8 cellular contexts compared by ENCODE assay signal in genomic region chr11:82927264-82927880, GRCh38. TPM values are rescaled to one million over a fixed set of nuclear protein-coding genes. Genes with fewer than 3 reads are reported as not detected.
DNase-seq lines count a peak whose midpoint lies in the region; ATAC-seq, FAIRE-seq and TF ChIP-seq lines count a peak whose summit lies in the region.

No MANE protein-coding gene starts in this region.

- CTCF ChIA-PET in activated naive CD4-positive, alpha-beta T cell treated with anti-CD3 and anti-CD28 coated beads for 36 hours (lab: Charles Lee), result interaction anchor here (0.7 to 2.1 kb wide), 7 partner anchors 11 to 173 kb away, joined by 3 to 10 read pairs (median 3); no protein-coding TSS in a partner anchor
- CTCF ChIA-PET in HepG2 (lab: Yijun Ruan, JAX; ENCODE audit: low intra/inter-chr PET ratio, low total read pairs), result interaction anchor here (1.2 to 1.6 kb wide), 2 partner anchors 60 to 81 kb away, joined by 3 to 6 read pairs; no protein-coding TSS in a partner anchor

- DNase-seq in activated naive CD4-positive, alpha-beta T cell treated with anti-CD3 and anti-CD28 coated beads for 36 hours, result peak; percentile 33
- DNase-seq in activated naive CD4-positive, alpha-beta T cell (lab: John Stamatoyannopoulos, UW), result no peak
- peak; percentile 31 for DNase-seq in GM20000 (ENCODE audit: low spot score)
- peak; percentile 36 for DNase-seq in HS-27A (ENCODE audit: low read depth)
- DNase-seq in bronchial epithelial cell (ENCODE audit: low read depth), result peak; percentile 66
- peak; percentile 43 for DNase-seq in HepG2 (ENCODE audit: low spot score)
- no peak for DNase-seq in ureter (ENCODE audit: low spot score)

- H4K20me1 ChIP-seq in OCI-LY3 (ENCODE audit: insufficient read depth, low read length), result no peaks in the 10 kb centered on the region
- no peaks in the 10 kb centered on the region for H4K20me1 ChIP-seq in HepG2 (ENCODE audit: insufficient read depth, low read length)

- H3K36me3 ChIP-seq in OCI-LY3 (replicated peaks; ENCODE audit: low read depth, low read length) (peaks cover 49% of the 10 kb centered on the region), bronchial epithelial cell (ENCODE audit: control insufficient read depth, insufficient read depth, low read length) (no peaks in the 10 kb centered on the region), HepG2 (replicated peaks in 1 of 2; ENCODE audit: control insufficient read depth in 1 of 2, insufficient read depth in 2 of 2, low read length in 2 of 2) (peaks cover 0 to 13% of the 10 kb centered on the region in 2 experiments; a peak in 2 of 5 replicates)

- H3K9me3 ChIP-seq in OCI-LY3 (ENCODE audit: insufficient read depth, low read length) (no peaks in the 10 kb centered on the region), HepG2 (ENCODE audit: low read length) (no peaks in the 10 kb centered on the region)

- no peak overlapping the region for H3K4me3 ChIP-seq in OCI-LY3 (ENCODE audit: low read length)
- no peak overlapping the region for H3K4me3 ChIP-seq in bronchial epithelial cell (ENCODE audit: low read depth, low read length)
- H3K4me3 ChIP-seq in HepG2 (replicated peaks in 1 of 3; ENCODE audit: insufficient read depth in 1 of 3, low read depth in 2 of 3, low read length in 3 of 3), result no peak overlapping the region

- peaks cover 52% of the 10 kb centered on the region for H3K4me1 ChIP-seq in OCI-LY3 (ENCODE audit: low read length)
- H3K4me1 ChIP-seq in HepG2 (ENCODE audit: insufficient read depth, low read length), result no peaks in the 10 kb centered on the region

- H3K4me1 Mint-ChIP-seq in activated naive CD4-positive, alpha-beta T cell treated with anti-CD3 and anti-CD28 coated beads for 36 hours (ENCODE audit: low read depth), result peaks cover 33% of the 10 kb centered on the region

- H3K27me3 Mint-ChIP-seq in activated naive CD4-positive, alpha-beta T cell treated with anti-CD3 and anti-CD28 coated beads for 36 hours (ENCODE audit: low read depth), result no peaks in the 10 kb centered on the region

- H3K9ac ChIP-seq in OCI-LY3 (ENCODE audit: low read length), result no peak overlapping the region
- H3K9ac ChIP-seq in HepG2 (ENCODE audit: insufficient read depth, low read depth, low read length), result no peak overlapping the region

- ATAC-seq in HepG2, result peak; percentile 81

- POLR2A ChIA-PET in HepG2 (lab: Yijun Ruan, JAX), result no interaction called here

- TF ChIP-seq EP300 in HepG2 (IDR thresholded peaks at IDR 0.05; ENCODE audit: low read depth in 2 of 2, low read length in 2 of 2) (no peak), HepG2 (CRISPR knock-in tag; IDR thresholded peaks at IDR 0.05; ENCODE audit: borderline replicate concordance) (no peak)

- in situ Hi-C loops in HepG2 (cut with HindIII; ENCODE audit: extremely low pct_ligation_motif_present, low pct_unique_long_range_greater_than_20kb), result no loop called here

- TF ChIP-seq CTCF in GM20000 (IDR thresholded peaks at IDR 0.05; ENCODE audit: extremely low read depth, missing control alignments) (peak; percentile 53), OCI-LY3 (IDR thresholded peaks at IDR 0.05; ENCODE audit: low read depth, low read length) (peak; percentile 92), bronchial epithelial cell (IDR thresholded peaks at IDR 0.05; ENCODE audit: insufficient read depth, low read length, severe bottlenecking) (peak; percentile 71), HepG2 (CRISPR knock-in tag; IDR thresholded peaks at IDR 0.05) (peak; percentile 66)

- H3K27ac Mint-ChIP-seq in activated naive CD4-positive, alpha-beta T cell treated with anti-CD3 and anti-CD28 coated beads for 36 hours, result no peak overlapping the region

- peaks cover 51% of the 10 kb centered on the region for H3K36me3 Mint-ChIP-seq in activated naive CD4-positive, alpha-beta T cell treated with anti-CD3 and anti-CD28 coated beads for 36 hours (ENCODE audit: low read depth)

- TF ChIP-seq RAD21 in HepG2 (CRISPR knock-in tag; IDR thresholded peaks at IDR 0.05), result no peak

- BruUV-seq in HepG2 (replicated peaks; lab: Mats Ljungman, UMichigan), result no TSS peak

- H3K4me3 Mint-ChIP-seq in activated naive CD4-positive, alpha-beta T cell treated with anti-CD3 and anti-CD28 coated beads for 36 hours, result no peak overlapping the region

- H3K9me3 Mint-ChIP-seq in activated naive CD4-positive, alpha-beta T cell treated with anti-CD3 and anti-CD28 coated beads for 36 hours, result no peaks in the 10 kb centered on the region

- peak overlapping the region; percentile 26 for H3K27ac ChIP-seq in OCI-LY3 (ENCODE audit: low read length)
- no peak overlapping the region for H3K27ac ChIP-seq in HepG2 (ENCODE audit: extremely low read length, insufficient read depth, low read length)

- H3K27me3 ChIP-seq in OCI-LY3 (ENCODE audit: low read depth, low read length) (no peaks in the 10 kb centered on the region), bronchial epithelial cell (ENCODE audit: control insufficient read depth, insufficient read depth, low read length) (no peaks in the 10 kb centered on the region), HepG2 (ENCODE audit: control insufficient read depth in 1 of 2, insufficient read depth in 2 of 2, low read length in 2 of 2) (no peaks in the 10 kb centered on the region)

- H2AFZ ChIP-seq in OCI-LY3 (ENCODE audit: low read depth, low read length), result no peak overlapping the region
- no peak overlapping the region for H2AFZ ChIP-seq in HepG2 (ENCODE audit: low read length)

- peaks cover 50% of the 10 kb centered on the region for H3K79me2 ChIP-seq in OCI-LY3 (ENCODE audit: low read length)
- H3K79me2 ChIP-seq in HepG2 (ENCODE audit: insufficient read depth, low read length), result no peaks in the 10 kb centered on the region

- FAIRE-seq in bronchial epithelial cell (lab: Jason Lieb, UNC) (no peak), HepG2 (lab: Jason Lieb, UNC) (peak; percentile 80)

- H3K4me2 ChIP-seq in OCI-LY3 (ENCODE audit: low read length), result 0 out of 2 replicates have a peak overlapping the region, but pooled peaks have one; percentile 20
- no peak overlapping the region for H3K4me2 ChIP-seq in HepG2 (ENCODE audit: low read depth, low read length)

- intact Hi-C loops in activated naive CD4-positive, alpha-beta T cell treated with anti-CD3 and anti-CD28 coated beads for 36 hours (cut with micrococcal nuclease), result loop anchor here (1.0 to 2.0 kb wide), 4 partner anchors 60 to 323 kb away; no protein-coding TSS in a partner anchor
- intact Hi-C loops in HepG2 (cut with micrococcal nuclease; ENCODE audit: unreplicated experiment), result loop anchor here (1.0 to 5.0 kb wide), 2 partner anchors 62 to 145 kb away; partner anchors contain the start of gene RAB30

- no peak for TF ChIP-seq POLR2A in HepG2 (IDR thresholded peaks at IDR 0.05; ENCODE audit: insufficient read depth in 1 of 2, low read depth in 2 of 2, low read length in 2 of 2)

RNA-seq across cellular contexts. Expression of gene DDIAS, which starts 25.8 kb away (rescaled TPM):
- 10 to 100 TPM; 15.8 to 18.0 TPM for total RNA-seq in activated naive CD4-positive, alpha-beta T cell treated with anti-CD3 and anti-CD28 coated beads for 36 hours
- under 0.01 and 0.26 TPM in 2 replicates for total RNA-seq in bronchial epithelial cell
- total RNA-seq in HepG2 (2016; rRNA removed; fragmentation: Illumina TruSeq; extraction: Trizol), result 13.0 and 23.5 TPM in 2 replicates
- 4.5 and 6.3 TPM in 2 replicates for total RNA-seq in HepG2 (2016; cell fraction: cytosol; rRNA removed; fragmentation: Illumina TruSeq; extraction: Trizol; ENCODE audit: low read depth)
- total RNA-seq in HepG2 (2016; cell fraction: insoluble cytoplasmic fraction; rRNA removed; fragmentation: Illumina TruSeq; extraction: Trizol), result 12.6 and 21.3 TPM in 2 replicates
- total RNA-seq in HepG2 (2016; cell fraction: membrane; rRNA removed; fragmentation: Illumina TruSeq; extraction: Trizol), result 9.5 and 11.4 TPM in 2 replicates
- total RNA-seq in HepG2 (2016; cell fraction: nucleus; rRNA removed; fragmentation: Illumina TruSeq; extraction: Trizol), result 9.5 and 11.1 TPM in 2 replicates
- 2.2 and 3.5 TPM in 2 replicates for polyA plus RNA-seq in HepG2 (2011; rRNA removed)
- polyA plus RNA-seq in HepG2 (2011; cell fraction: cytosol; rRNA removed), result 1.6 and 2.0 TPM in 2 replicates
- polyA plus RNA-seq in HepG2 (2011; cell fraction: nucleus; rRNA removed), result 1.0 and 1.6 TPM in 2 replicates
- 1.7 and 5.3 TPM in 2 replicates for polyA plus RNA-seq in HepG2 (2012)
- 0.66 and 0.94 TPM in 2 replicates for polyA plus RNA-seq in HepG2 (2016; cell fraction: cytosol; fragmentation: Illumina TruSeq; extraction: Trizol; ENCODE audit: low read depth)
- 13.7 and 16.2 TPM in 2 replicates for polyA plus RNA-seq in HepG2 (2016; cell fraction: insoluble cytoplasmic fraction; fragmentation: Illumina TruSeq; extraction: Trizol; ENCODE audit: low read depth)
- 2.6 and 3.1 TPM in 2 replicates for polyA plus RNA-seq in HepG2 (2016; cell fraction: membrane; fragmentation: Illumina TruSeq; extraction: Trizol; ENCODE audit: low read depth)
- 11.7 and 12.4 TPM in 2 replicates for polyA plus RNA-seq in HepG2 (2016; cell fraction: nucleus; fragmentation: Illumina TruSeq; extraction: Trizol; ENCODE audit: insufficient read depth, low read depth)
- 10.5 and 39.5 TPM in 2 replicates for polyA minus RNA-seq in HepG2 (2011; rRNA and poly(A)+ RNA removed; ENCODE audit: low replicate concordance)
- 1.9 and 3.3 TPM in 2 replicates for polyA minus RNA-seq in HepG2 (2011; cell fraction: cytosol; rRNA and poly(A)+ RNA removed)
- 2.1 and 3.9 TPM in 2 replicates for polyA minus RNA-seq in HepG2 (2011; cell fraction: nucleus; rRNA and poly(A)+ RNA removed)
- total RNA-seq in ureter, result 2.6 TPM

RNA-seq across cellular contexts. Expression of gene PRCP, which starts 27.1 kb away (rescaled TPM):
- 10 to 100 TPM; 23.0 to 23.3 TPM for total RNA-seq in activated naive CD4-positive, alpha-beta T cell treated with anti-CD3 and anti-CD28 coated beads for 36 hours
- 10.0 and 25.9 TPM in 2 replicates for total RNA-seq in bronchial epithelial cell
- 49.9 and 84.2 TPM in 2 replicates for total RNA-seq in HepG2 (2016; rRNA removed; fragmentation: Illumina TruSeq; extraction: Trizol)
- 12.9 and 14.2 TPM in 2 replicates for total RNA-seq in HepG2 (2016; cell fraction: cytosol; rRNA removed; fragmentation: Illumina TruSeq; extraction: Trizol; ENCODE audit: low read depth)
- total RNA-seq in HepG2 (2016; cell fraction: insoluble cytoplasmic fraction; rRNA removed; fragmentation: Illumina TruSeq; extraction: Trizol), result 49.2 and 86.3 TPM in 2 replicates
- total RNA-seq in HepG2 (2016; cell fraction: membrane; rRNA removed; fragmentation: Illumina TruSeq; extraction: Trizol), result 29.1 and 33.4 TPM in 2 replicates
- 75.4 and 86.0 TPM in 2 replicates for total RNA-seq in HepG2 (2016; cell fraction: nucleus; rRNA removed; fragmentation: Illumina TruSeq; extraction: Trizol)
- polyA plus RNA-seq in HepG2 (2011; rRNA removed), result 79.7 and 105 TPM in 2 replicates
- 63.3 and 100 TPM in 2 replicates for polyA plus RNA-seq in HepG2 (2011; cell fraction: cytosol; rRNA removed)
- 24.2 and 26.5 TPM in 2 replicates for polyA plus RNA-seq in HepG2 (2011; cell fraction: nucleus; rRNA removed)
- polyA plus RNA-seq in HepG2 (2012), result 56.3 and 103 TPM in 2 replicates
- polyA plus RNA-seq in HepG2 (2016; cell fraction: cytosol; fragmentation: Illumina TruSeq; extraction: Trizol; ENCODE audit: low read depth), result 12.6 and 13.4 TPM in 2 replicates
- 48.2 and 49.2 TPM in 2 replicates for polyA plus RNA-seq in HepG2 (2016; cell fraction: insoluble cytoplasmic fraction; fragmentation: Illumina TruSeq; extraction: Trizol; ENCODE audit: low read depth)
- 27.2 and 33.0 TPM in 2 replicates for polyA plus RNA-seq in HepG2 (2016; cell fraction: membrane; fragmentation: Illumina TruSeq; extraction: Trizol; ENCODE audit: low read depth)
- polyA plus RNA-seq in HepG2 (2016; cell fraction: nucleus; fragmentation: Illumina TruSeq; extraction: Trizol; ENCODE audit: insufficient read depth, low read depth), result 84.6 and 95.4 TPM in 2 replicates
- 22.7 and 35.1 TPM in 2 replicates for polyA minus RNA-seq in HepG2 (2011; rRNA and poly(A)+ RNA removed; ENCODE audit: low replicate concordance)
- polyA minus RNA-seq in HepG2 (2011; cell fraction: cytosol; rRNA and poly(A)+ RNA removed), result 55.6 and 56.6 TPM in 2 replicates
- polyA minus RNA-seq in HepG2 (2011; cell fraction: nucleus; rRNA and poly(A)+ RNA removed), result 29.0 and 33.7 TPM in 2 replicates
- total RNA-seq in ureter, result 92.6 TPM

Comparison
In these comparisons a context has a peak if more than half of its experiments do, and no peak if none do; other contexts are left out.
1. DNase-seq: peak in activated naive CD4-positive, alpha-beta T cell treated with anti-CD3 and anti-CD28 coated beads for 36 hours (single experiment), GM20000 (single experiment), HS-27A (single experiment), bronchial epithelial cell (single experiment) and HepG2 (single experiment); none in activated naive CD4-positive, alpha-beta T cell (0 of 4) and ureter (single experiment).
2. Peak in every context shown above with its lines, with median percentiles within 50 percentile points of each other: CTCF ChIP-seq.